In genomic region chr4:7719354-7720174, GRCh38 we compare ENCODE assay signal across 9 cellular contexts.
DNase-seq lines count a peak whose midpoint lies in the region; ATAC-seq and TF ChIP-seq lines count a peak whose summit lies in the region.
"Had no signal": no experiment of that assay in that cellular context is flagged by ENCODE, and none has a peak within 500 bp of the region (broad histone marks: within the 10 kb centered on the region; RNA-seq: fewer than 3 reads in every experiment).

No MANE protein-coding gene starts in this region.

- H3K9me2 ChIP-seq in neural cell (ENCODE audit: insufficient read depth, low read length): no peaks in the 10 kb centered on the region

- TF ChIP-seq CTCF in neural cell (IDR thresholded peaks at IDR 0.05; ENCODE audit: poor library complexity, severe bottlenecking): peak; percentile 93

- H3K36me3 ChIP-seq in neural cell (ENCODE audit: insufficient read depth, low read length): no peaks in the 10 kb centered on the region

- no peak overlapping the region for H2AFZ ChIP-seq in neural cell (ENCODE audit: low read depth, low read length)

- no peak for ATAC-seq in HG03457 (IDR thresholded peaks at IDR 0.05; ENCODE audit: unreplicated experiment)

- DNase-seq in NCI-H2029 (lab: John Stamatoyannopoulos, UW) (peak; percentile 31), NCI-H2029 treated with DMSO at 0.1 percent for 48 hours (lab: John Stamatoyannopoulos, UW) (no peak), NCI-H526 treated with DMSO at 0.1 percent for 48 hours (lab: John Stamatoyannopoulos, UW) (peak; percentile 29), epidermal melanocyte (ENCODE audit: insufficient read length, low spot score) (peak; percentile 76), substantia nigra (lab: John Stamatoyannopoulos, UW) (peak in 39 of 49 donors; percentile 12 to 72 (median 46))
- DNase-seq in activated CD8-positive, alpha-beta memory T cell treated with anti-CD3 and anti-CD28 coated beads, Interleukin-2, amount 50 U/mL, for 48 hours: peak; percentile 89

- TF ChIP-seq RAD21 in neural cell (conservative IDR thresholded peaks at IDR 0.05): peak; percentile 96

- H3K27ac ChIP-seq in neural cell (ENCODE audit: low read length) (no peak overlapping the region), substantia nigra (ENCODE audit: low read depth, low read length, poor library complexity, severe bottlenecking) (no peak overlapping the region)
- H3K27ac ChIP-seq: epithelial cell of prostate had no signal

- H3K79me2 ChIP-seq in neural cell (replicated peaks; ENCODE audit: insufficient read depth, low read length): no peaks in the 10 kb centered on the region

- no peaks in the 10 kb centered on the region for H4K20me1 ChIP-seq in neural cell (ENCODE audit: insufficient read depth)

- no peak overlapping the region for H3K9ac ChIP-seq in neural cell (ENCODE audit: low read length)

- H3K4me2 ChIP-seq in neural cell (ENCODE audit: low read length): no peak overlapping the region

- H3K27me3 ChIP-seq in neural cell (ENCODE audit: insufficient read depth, low read depth, low read length): no peaks in the 10 kb centered on the region

- no peak for TF ChIP-seq EP300 in neural cell (conservative IDR thresholded peaks at IDR 0.05; ENCODE audit: poor library complexity, severe bottlenecking)

- H3K9me3 ChIP-seq in neural cell (ENCODE audit: low read length): no peaks in the 10 kb centered on the region

- no peak overlapping the region for H3K4me3 ChIP-seq in neural cell (ENCODE audit: low read length)

- H3F3A ChIP-seq in neural cell (ENCODE audit: insufficient read depth, low read length, poor library complexity, severe bottlenecking): no peaks in the 10 kb centered on the region

TF ChIP-seq in neural cell, 6 proteins besides CTCF, POLR2A, EP300 and RAD21:
- no peak for TF ChIP-seq EZH2 (IDR thresholded peaks at IDR 0.05; ENCODE audit: borderline replicate concordance, insufficient read depth, low read length, poor library complexity, severe bottlenecking)
- TF ChIP-seq, protein P1, sequence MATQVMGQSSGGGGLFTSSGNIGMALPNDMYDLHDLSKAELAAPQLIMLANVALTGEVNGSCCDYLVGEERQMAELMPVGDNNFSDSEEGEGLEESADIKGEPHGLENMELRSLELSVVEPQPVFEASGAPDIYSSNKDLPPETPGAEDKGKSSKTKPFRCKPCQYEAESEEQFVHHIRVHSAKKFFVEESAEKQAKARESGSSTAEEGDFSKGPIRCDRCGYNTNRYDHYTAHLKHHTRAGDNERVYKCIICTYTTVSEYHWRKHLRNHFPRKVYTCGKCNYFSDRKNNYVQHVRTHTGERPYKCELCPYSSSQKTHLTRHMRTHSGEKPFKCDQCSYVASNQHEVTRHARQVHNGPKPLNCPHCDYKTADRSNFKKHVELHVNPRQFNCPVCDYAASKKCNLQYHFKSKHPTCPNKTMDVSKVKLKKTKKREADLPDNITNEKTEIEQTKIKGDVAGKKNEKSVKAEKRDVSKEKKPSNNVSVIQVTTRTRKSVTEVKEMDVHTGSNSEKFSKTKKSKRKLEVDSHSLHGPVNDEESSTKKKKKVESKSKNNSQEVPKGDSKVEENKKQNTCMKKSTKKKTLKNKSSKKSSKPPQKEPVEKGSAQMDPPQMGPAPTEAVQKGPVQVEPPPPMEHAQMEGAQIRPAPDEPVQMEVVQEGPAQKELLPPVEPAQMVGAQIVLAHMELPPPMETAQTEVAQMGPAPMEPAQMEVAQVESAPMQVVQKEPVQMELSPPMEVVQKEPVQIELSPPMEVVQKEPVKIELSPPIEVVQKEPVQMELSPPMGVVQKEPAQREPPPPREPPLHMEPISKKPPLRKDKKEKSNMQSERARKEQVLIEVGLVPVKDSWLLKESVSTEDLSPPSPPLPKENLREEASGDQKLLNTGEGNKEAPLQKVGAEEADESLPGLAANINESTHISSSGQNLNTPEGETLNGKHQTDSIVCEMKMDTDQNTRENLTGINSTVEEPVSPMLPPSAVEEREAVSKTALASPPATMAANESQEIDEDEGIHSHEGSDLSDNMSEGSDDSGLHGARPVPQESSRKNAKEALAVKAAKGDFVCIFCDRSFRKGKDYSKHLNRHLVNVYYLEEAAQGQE (IDR thresholded peaks at IDR 0.05; ENCODE audit: borderline replicate concordance): no peak
- peak; percentile 97 for TF ChIP-seq SMC3 (conservative IDR thresholded peaks at IDR 0.05; ENCODE audit: poor library complexity)
